ENCODE assay signal across 1 cellular context in the genomic region with DNA sequence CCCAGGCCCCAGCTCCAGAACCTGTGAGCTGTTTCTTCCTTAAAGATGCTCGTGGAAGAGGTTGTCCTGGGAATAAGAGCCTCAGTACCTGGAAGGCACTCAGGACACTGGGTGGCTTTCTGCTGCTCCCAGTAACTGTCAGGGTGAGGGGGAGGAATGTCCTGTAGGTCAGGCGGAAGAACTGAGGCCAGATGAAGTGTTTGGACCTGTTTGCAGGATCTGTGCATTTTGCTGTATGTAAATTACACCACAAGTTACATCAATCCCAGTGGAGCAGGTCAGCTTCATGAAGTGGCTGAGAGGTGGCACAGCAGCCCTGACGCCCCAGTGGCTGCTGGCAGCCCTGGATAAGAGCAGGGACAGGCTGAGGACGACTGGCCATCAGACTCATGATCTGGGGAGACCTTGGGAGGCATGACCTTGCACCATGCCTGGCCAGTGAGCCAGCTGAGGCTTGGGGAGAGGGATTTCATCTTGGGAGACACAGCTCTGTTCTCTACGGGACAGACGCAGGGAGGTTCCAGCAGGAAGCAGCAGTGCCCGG.
TF ChIP-seq lines count a peak whose summit lies in the region.

No MANE protein-coding gene starts in this region.

TF ChIP-seq in K562, 482 proteins besides CTCF, POLR2A, EP300 and RAD21:
- TF ChIP-seq HCFC1 (IDR thresholded peaks at IDR 0.05; ENCODE audit: low read depth, low read length), result no peak
- TF ChIP-seq, protein P1, sequence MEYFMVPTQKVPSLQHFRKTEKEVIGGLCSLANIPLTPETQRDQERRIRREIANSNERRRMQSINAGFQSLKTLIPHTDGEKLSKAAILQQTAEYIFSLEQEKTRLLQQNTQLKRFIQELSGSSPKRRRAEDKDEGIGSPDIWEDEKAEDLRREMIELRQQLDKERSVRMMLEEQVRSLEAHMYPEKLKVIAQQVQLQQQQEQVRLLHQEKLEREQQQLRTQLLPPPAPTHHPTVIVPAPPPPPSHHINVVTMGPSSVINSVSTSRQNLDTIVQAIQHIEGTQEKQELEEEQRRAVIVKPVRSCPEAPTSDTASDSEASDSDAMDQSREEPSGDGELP (CRISPR knock-in tag; IDR thresholded peaks at IDR 0.05; ENCODE audit: borderline replicate concordance), result 0 out of 2 replicates have a peak, but pooled peaks have one; percentile 6
